ENCODE assay signal across 2 cellular contexts in the genomic region with DNA sequence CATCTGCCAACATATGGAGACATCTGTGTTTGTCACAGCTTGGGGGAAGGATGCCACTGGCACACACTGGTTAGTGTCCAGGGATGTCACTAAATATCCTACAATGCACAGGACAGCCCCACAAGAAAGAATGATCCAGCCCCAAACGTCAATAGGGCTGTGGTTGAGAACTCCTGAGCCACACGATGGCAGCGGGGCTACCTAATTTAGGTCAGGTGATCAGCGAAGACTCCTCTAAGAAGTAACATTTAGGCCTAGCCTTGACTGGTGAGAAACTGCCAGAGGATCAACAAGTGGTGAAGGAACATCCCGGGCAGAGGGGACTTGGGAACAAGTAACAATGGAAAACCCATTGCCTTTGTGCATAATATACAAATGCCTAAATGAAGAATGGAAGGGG.
TF ChIP-seq lines count a peak whose summit lies in the region.

No MANE protein-coding gene starts in this region.

TF ChIP-seq in HEK293, 187 proteins besides CTCF, POLR2A, EP300 and RAD21:
- peak; percentile 70 for TF ChIP-seq SCRT2 (tag by site-specific recombination; IDR thresholded peaks at IDR 0.05)
- TF ChIP-seq SCRT1 (tag by site-specific recombination; IDR thresholded peaks at IDR 0.05; ENCODE audit: borderline replicate concordance), result 0 out of 2 replicates have a peak, but pooled peaks have one; percentile 42
- TF ChIP-seq, protein P1, sequence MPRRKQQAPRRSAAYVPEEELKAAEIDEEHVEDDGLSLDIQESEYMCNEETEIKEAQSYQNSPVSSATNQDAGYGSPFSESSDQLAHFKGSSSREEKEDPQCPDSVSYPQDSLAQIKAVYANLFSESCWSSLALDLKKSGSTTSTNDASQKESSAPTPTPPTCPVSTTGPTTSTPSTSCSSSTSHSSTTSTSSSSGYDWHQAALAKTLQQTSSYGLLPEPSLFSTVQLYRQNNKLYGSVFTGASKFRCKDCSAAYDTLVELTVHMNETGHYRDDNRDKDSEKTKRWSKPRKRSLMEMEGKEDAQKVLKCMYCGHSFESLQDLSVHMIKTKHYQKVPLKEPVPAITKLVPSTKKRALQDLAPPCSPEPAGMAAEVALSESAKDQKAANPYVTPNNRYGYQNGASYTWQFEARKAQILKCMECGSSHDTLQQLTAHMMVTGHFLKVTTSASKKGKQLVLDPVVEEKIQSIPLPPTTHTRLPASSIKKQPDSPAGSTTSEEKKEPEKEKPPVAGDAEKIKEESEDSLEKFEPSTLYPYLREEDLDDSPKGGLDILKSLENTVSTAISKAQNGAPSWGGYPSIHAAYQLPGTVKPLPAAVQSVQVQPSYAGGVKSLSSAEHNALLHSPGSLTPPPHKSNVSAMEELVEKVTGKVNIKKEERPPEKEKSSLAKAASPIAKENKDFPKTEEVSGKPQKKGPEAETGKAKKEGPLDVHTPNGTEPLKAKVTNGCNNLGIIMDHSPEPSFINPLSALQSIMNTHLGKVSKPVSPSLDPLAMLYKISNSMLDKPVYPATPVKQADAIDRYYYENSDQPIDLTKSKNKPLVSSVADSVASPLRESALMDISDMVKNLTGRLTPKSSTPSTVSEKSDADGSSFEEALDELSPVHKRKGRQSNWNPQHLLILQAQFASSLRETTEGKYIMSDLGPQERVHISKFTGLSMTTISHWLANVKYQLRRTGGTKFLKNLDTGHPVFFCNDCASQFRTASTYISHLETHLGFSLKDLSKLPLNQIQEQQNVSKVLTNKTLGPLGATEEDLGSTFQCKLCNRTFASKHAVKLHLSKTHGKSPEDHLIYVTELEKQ (tag by site-specific recombination; IDR thresholded peaks at IDR 0.05; ENCODE audit: borderline replicate concordance), result no peak

TF ChIP-seq in H1, 55 proteins besides CTCF, POLR2A, EP300 and RAD21:
- TF ChIP-seq ASH2L (IDR thresholded peaks at IDR 0.05; ENCODE audit: low read length) (no peak), NANOG (IDR thresholded peaks at IDR 0.05; ENCODE audit: insufficient read depth, low read depth, low read length, poor library complexity, severe bottlenecking) (no peak), PHF8 (conservative IDR thresholded peaks at IDR 0.05; ENCODE audit: low read depth, low read length) (no peak), EGR1 (IDR thresholded peaks at IDR 0.05; ENCODE audit: borderline replicate concordance, low read depth, low read length) (no peak), NRF1 (IDR thresholded peaks at IDR 0.05; ENCODE audit: low read depth, low read length) (no peak), TBP (IDR thresholded peaks at IDR 0.05; ENCODE audit: low read depth, low read length) (no peak), GABPA (IDR thresholded peaks at IDR 0.05; ENCODE audit: borderline replicate concordance, insufficient read depth, low read length) (no peak), BACH1 (IDR thresholded peaks at IDR 0.05; ENCODE audit: low read length) (no peak), TCF12 (IDR thresholded peaks at IDR 0.05; ENCODE audit: low read depth, low read length) (no peak), TAF1 (IDR thresholded peaks at IDR 0.05; ENCODE audit: low read depth, low read length) (no peak), POLR2AphosphoS5 (IDR thresholded peaks at IDR 0.05; ENCODE audit: low read depth, low read length) (no peak), KDM1A (IDR thresholded peaks at IDR 0.05; ENCODE audit: borderline replicate concordance, low read length) (no peak), SRF (IDR thresholded peaks at IDR 0.05; ENCODE audit: low read depth, low read length) (no peak), MAFK (IDR thresholded peaks at IDR 0.05; ENCODE audit: low read depth, low read length) (no peak), CTBP2 (IDR thresholded peaks at IDR 0.05; ENCODE audit: borderline replicate concordance, insufficient read depth, insufficient read length, low read length) (no peak), POU5F1 (IDR thresholded peaks at IDR 0.05; ENCODE audit: low read depth, low read length) (no peak), SAP30 (IDR thresholded peaks at IDR 0.05; ENCODE audit: insufficient read depth, insufficient replicate concordance, low read length) (no peak)
- TF ChIP-seq, protein P2, sequence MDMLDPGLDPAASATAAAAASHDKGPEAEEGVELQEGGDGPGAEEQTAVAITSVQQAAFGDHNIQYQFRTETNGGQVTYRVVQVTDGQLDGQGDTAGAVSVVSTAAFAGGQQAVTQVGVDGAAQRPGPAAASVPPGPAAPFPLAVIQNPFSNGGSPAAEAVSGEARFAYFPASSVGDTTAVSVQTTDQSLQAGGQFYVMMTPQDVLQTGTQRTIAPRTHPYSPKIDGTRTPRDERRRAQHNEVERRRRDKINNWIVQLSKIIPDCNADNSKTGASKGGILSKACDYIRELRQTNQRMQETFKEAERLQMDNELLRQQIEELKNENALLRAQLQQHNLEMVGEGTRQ (IDR thresholded peaks at IDR 0.05; ENCODE audit: low read length), result no peak
- TF ChIP-seq, protein P3, sequence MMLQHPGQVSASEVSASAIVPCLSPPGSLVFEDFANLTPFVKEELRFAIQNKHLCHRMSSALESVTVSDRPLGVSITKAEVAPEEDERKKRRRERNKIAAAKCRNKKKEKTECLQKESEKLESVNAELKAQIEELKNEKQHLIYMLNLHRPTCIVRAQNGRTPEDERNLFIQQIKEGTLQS (IDR thresholded peaks at IDR 0.05; ENCODE audit: insufficient read depth, low read depth, low read length), result no peak
